19 cellular contexts compared by ENCODE assay signal in the genomic region with DNA sequence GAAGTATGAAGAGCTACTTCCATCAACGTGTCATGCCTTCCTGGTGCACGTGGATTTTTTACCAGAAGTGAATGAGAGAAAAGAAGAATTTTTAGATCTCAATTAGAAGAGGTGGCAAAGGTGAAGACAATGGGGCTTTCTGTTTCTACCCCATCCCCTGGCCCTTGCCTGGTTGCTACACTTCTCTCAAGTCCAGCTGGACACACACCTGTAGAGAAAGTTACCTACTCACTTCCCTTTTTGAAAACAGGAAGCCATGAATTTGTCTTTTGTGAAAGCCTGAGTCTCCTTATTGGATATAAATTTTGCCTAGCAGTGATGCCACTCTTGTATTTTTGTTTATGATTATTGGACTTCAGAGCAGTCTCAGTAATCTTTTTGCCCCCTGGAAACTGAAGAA.
"Had no signal": no experiment of that assay in that cellular context is flagged by ENCODE, and none has a peak within 500 bp of the region (broad histone marks: within the 10 kb centered on the region; RNA-seq: fewer than 3 reads in every experiment).

No MANE protein-coding gene starts in this region.

- DNase-seq: activated CD4-positive, alpha-beta T cell treated with anti-CD3 and anti-CD28 coated beads for 4 hours; activated CD4-positive, alpha-beta T cell treated with anti-CD3 and anti-CD28 coated beads, Interleukin-2, amount 50 U/mL, for 4 hours; activated naive CD4-positive, alpha-beta T cell; activated T-cell treated with anti-CD3 and anti-CD28 coated beads for 4 hours; activated T-cell treated with anti-CD3 and anti-CD28 coated beads, Interleukin-2, amount 50 U/mL, for 72 hours; effector CD8-positive, alpha-beta T cell; left cardiac atrium; mesendoderm; stimulated activated CD4-positive, alpha-beta T cell treated with anti-CD3 and anti-CD28 coated beads, Interleukin-15, amount 100 ng/mL, for 24 hours; stimulated activated CD4-positive, alpha-beta T cell treated with anti-CD3 and anti-CD28 coated beads, Interleukin-2, amount 100 ng/mL, for 24 hours; stimulated activated naive CD4-positive, alpha-beta T cell; testis; transverse colon had no signal

- H3K27me3 ChIP-seq: gastroesophageal sphincter, hepatocyte, right atrium auricular region, testis, transverse colon had no signal

- H3K4me1 ChIP-seq: testis had no signal

- H3K27ac ChIP-seq: gastroesophageal sphincter, hepatocyte, right atrium auricular region, testis, transverse colon, VCaP had no signal

- ATAC-seq: activated naive CD4-positive, alpha-beta T cell treated with anti-CD3 and anti-CD28 coated beads, Interleukin-2, amount 50 U/mL, for 72 hours; activated T-cell treated with anti-CD3 and anti-CD28 coated beads, Interleukin-2, amount 50 U/mL, for 72 hours; gastroesophageal sphincter; left cardiac atrium; natural killer cell treated with Interleukin-12 subunit alpha and Interleukin-12 subunit beta and Interleukin-15 and Interleukin-18, amount 100 ng/mL, for 72 hours had no signal

- H3K4me3 ChIP-seq: gastroesophageal sphincter, hepatocyte, right atrium auricular region, testis, transverse colon had no signal

- H3K36me3 Mint-ChIP-seq: activated naive CD4-positive, alpha-beta T cell treated with anti-CD3 and anti-CD28 coated beads, Interleukin-2, amount 50 U/mL, for 72 hours; natural killer cell treated with Interleukin-12 subunit alpha and Interleukin-12 subunit beta and Interleukin-15 and Interleukin-18, amount 100 ng/mL, for 72 hours had no signal

- H3K9me3 Mint-ChIP-seq: activated T-cell treated with anti-CD3 and anti-CD28 coated beads, Interleukin-2, amount 50 U/mL, for 72 hours; natural killer cell treated with Interleukin-12 subunit alpha and Interleukin-12 subunit beta and Interleukin-15 and Interleukin-18, amount 100 ng/mL, for 72 hours had no signal

- H3K9me3 ChIP-seq: gastroesophageal sphincter, right atrium auricular region, testis, transverse colon had no signal

- H3K27ac Mint-ChIP-seq: activated naive CD4-positive, alpha-beta T cell treated with anti-CD3 and anti-CD28 coated beads, Interleukin-2, amount 50 U/mL, for 72 hours; activated T-cell treated with anti-CD3 and anti-CD28 coated beads, Interleukin-2, amount 50 U/mL, for 72 hours; natural killer cell treated with Interleukin-12 subunit alpha and Interleukin-12 subunit beta and Interleukin-15 and Interleukin-18, amount 100 ng/mL, for 72 hours had no signal

- H3K36me3 ChIP-seq: gastroesophageal sphincter, right atrium auricular region, transverse colon had no signal

- H3K4me3 Mint-ChIP-seq: activated T-cell treated with anti-CD3 and anti-CD28 coated beads, Interleukin-2, amount 50 U/mL, for 72 hours; natural killer cell treated with Interleukin-12 subunit alpha and Interleukin-12 subunit beta and Interleukin-15 and Interleukin-18, amount 100 ng/mL, for 72 hours had no signal
